Comparison of ENCODE assay signal across 1 cellular context in the genomic region with DNA sequence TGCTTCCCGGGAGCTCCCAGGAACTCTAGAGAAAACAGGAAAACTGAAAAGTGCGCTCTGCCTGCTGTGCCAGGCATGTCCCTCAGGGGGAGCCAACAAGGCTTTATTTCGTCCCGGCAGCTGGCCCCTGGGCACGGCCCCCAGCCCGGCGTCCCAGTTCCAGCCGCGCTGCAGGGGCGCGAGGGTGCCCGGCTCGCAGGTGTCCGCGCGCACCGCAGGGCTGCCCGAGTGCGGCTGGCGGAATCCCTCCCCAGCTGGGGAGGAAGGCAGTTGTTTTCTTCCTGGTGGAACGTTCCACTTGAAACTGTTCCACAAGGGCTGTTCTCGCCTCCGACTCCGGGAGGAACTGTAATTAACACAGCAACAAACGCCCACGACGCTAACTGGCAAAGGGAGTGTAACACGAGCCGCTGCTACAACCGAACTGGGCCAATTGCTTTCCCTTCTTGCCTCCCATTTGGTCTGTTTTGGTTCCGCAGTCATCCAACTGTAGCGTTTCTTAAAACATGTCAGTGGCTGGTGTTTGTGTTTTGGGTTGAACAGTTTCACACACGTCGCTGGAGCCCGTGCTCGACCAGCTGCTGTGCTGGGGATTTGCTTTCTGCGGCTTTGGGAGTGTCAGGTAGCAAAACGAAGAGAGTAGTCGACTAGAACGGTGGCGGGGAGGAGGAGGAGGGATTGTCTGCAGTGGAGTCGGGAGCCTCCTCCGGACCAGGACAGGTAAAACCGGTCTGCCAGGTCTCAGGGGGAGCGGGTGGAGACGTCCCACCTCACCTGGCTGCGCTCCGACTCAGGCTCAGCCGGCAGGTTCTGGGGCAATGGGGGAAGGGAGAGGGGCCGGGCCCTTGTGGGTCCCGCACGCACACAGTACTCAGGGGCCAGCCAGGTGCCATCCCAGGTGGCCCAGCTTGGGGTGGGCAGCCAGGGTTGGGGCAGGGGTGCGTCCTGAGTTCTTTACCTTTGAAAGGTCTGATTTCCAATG.
A peak's percentile ranks its signal among the peaks of the same experiment; 100 is the strongest.
TF ChIP-seq lines count a peak whose summit lies in the region.

No MANE protein-coding gene starts in this region.

TF ChIP-seq in HepG2, 621 proteins besides CTCF, POLR2A, EP300 and RAD21 (continued from another document and continues in another):
- TF ChIP-seq SKIL (CRISPR knock-in tag; IDR thresholded peaks at IDR 0.05; ENCODE audit: borderline replicate concordance) (no peak), ZNF510 (CRISPR knock-in tag; IDR thresholded peaks at IDR 0.05; ENCODE audit: low read depth) (no peak), HNRNPL (IDR thresholded peaks at IDR 0.05; ENCODE audit: low read depth, low read length) (0 out of 2 replicates have a peak, but pooled peaks have one; percentile 62), ZNF800 (CRISPR knock-in tag; IDR thresholded peaks at IDR 0.05) (peak; percentile 94), CEBPG (CRISPR knock-in tag; IDR thresholded peaks at IDR 0.05) (no peak), RBFOX2 (IDR thresholded peaks at IDR 0.05; ENCODE audit: low read depth, low read length) (no peak), ZNF281 (CRISPR knock-in tag; IDR thresholded peaks at IDR 0.05; ENCODE audit: borderline replicate concordance) (no peak), EEA1 (CRISPR knock-in tag; IDR thresholded peaks at IDR 0.05; ENCODE audit: borderline replicate concordance) (no peak), ARID2 (CRISPR knock-in tag; IDR thresholded peaks at IDR 0.05; ENCODE audit: borderline replicate concordance) (no peak), ZNF543 (CRISPR knock-in tag; IDR thresholded peaks at IDR 0.05) (no peak), ZNF512B (CRISPR knock-in tag; IDR thresholded peaks at IDR 0.05; ENCODE audit: borderline replicate concordance) (no peak; the same call in 1 of the 2 replicates), KAT2B (IDR thresholded peaks at IDR 0.05; ENCODE audit: borderline replicate concordance, low read depth, low read length) (no peak), SALL1 (CRISPR knock-in tag; IDR thresholded peaks at IDR 0.05) (no peak), BATF2 (CRISPR knock-in tag; IDR thresholded peaks at IDR 0.05) (no peak), ZNF644 (CRISPR knock-in tag; IDR thresholded peaks at IDR 0.05; ENCODE audit: low read depth) (no peak), NFATC3 (CRISPR knock-in tag; IDR thresholded peaks at IDR 0.05) (no peak), FOXA1 (IDR thresholded peaks at IDR 0.05) (no peak), FOXA1 (CRISPR knock-in tag; IDR thresholded peaks at IDR 0.05) (no peak), ZNF747 (CRISPR knock-in tag; IDR thresholded peaks at IDR 0.05; ENCODE audit: borderline replicate concordance) (no peak), ZC3H4 (CRISPR knock-in tag; IDR thresholded peaks at IDR 0.05; ENCODE audit: borderline replicate concordance) (no peak), GPN1 (CRISPR knock-in tag; IDR thresholded peaks at IDR 0.05; ENCODE audit: borderline replicate concordance) (no peak), HINFP (CRISPR knock-in tag; IDR thresholded peaks at IDR 0.05; ENCODE audit: low read depth) (no peak), TCF7 (IDR thresholded peaks at IDR 0.05; ENCODE audit: low read depth) (no peak), RELA (CRISPR knock-in tag; IDR thresholded peaks at IDR 0.05) (no peak), ZNF713 (CRISPR knock-in tag; IDR thresholded peaks at IDR 0.05) (no peak), KDM3A (CRISPR knock-in tag; IDR thresholded peaks at IDR 0.05; ENCODE audit: low read depth) (no peak), RNF2 (conservative IDR thresholded peaks at IDR 0.05; ENCODE audit: low read depth) (no peak; the same call in 1 of the 2 replicates), KLF13 (CRISPR knock-in tag; IDR thresholded peaks at IDR 0.05) (no peak)
- TF ChIP-seq, protein P1, sequence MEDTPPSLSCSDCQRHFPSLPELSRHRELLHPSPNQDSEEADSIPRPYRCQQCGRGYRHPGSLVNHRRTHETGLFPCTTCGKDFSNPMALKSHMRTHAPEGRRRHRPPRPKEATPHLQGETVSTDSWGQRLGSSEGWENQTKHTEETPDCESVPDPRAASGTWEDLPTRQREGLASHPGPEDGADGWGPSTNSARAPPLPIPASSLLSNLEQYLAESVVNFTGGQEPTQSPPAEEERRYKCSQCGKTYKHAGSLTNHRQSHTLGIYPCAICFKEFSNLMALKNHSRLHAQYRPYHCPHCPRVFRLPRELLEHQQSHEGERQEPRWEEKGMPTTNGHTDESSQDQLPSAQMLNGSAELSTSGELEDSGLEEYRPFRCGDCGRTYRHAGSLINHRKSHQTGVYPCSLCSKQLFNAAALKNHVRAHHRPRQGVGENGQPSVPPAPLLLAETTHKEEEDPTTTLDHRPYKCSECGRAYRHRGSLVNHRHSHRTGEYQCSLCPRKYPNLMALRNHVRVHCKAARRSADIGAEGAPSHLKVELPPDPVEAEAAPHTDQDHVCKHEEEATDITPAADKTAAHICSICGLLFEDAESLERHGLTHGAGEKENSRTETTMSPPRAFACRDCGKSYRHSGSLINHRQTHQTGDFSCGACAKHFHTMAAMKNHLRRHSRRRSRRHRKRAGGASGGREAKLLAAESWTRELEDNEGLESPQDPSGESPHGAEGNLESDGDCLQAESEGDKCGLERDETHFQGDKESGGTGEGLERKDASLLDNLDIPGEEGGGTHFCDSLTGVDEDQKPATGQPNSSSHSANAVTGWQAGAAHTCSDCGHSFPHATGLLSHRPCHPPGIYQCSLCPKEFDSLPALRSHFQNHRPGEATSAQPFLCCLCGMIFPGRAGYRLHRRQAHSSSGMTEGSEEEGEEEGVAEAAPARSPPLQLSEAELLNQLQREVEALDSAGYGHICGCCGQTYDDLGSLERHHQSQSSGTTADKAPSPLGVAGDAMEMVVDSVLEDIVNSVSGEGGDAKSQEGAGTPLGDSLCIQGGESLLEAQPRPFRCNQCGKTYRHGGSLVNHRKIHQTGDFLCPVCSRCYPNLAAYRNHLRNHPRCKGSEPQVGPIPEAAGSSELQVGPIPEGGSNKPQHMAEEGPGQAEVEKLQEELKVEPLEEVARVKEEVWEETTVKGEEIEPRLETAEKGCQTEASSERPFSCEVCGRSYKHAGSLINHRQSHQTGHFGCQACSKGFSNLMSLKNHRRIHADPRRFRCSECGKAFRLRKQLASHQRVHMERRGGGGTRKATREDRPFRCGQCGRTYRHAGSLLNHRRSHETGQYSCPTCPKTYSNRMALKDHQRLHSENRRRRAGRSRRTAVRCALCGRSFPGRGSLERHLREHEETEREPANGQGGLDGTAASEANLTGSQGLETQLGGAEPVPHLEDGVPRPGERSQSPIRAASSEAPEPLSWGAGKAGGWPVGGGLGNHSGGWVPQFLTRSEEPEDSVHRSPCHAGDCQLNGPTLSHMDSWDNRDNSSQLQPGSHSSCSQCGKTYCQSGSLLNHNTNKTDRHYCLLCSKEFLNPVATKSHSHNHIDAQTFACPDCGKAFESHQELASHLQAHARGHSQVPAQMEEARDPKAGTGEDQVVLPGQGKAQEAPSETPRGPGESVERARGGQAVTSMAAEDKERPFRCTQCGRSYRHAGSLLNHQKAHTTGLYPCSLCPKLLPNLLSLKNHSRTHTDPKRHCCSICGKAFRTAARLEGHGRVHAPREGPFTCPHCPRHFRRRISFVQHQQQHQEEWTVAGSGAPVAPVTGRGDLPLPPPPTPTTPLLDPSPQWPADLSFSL (CRISPR knock-in tag; IDR thresholded peaks at IDR 0.05): no peak; the same call in 1 of the 2 replicates
